Comparison of ENCODE assay signal across 26 cellular contexts in genomic region chr3:75078290-75078689, GRCh38.
"Had no signal": no experiment of that assay in that cellular context is flagged by ENCODE, and none has a peak within 500 bp of the region (broad histone marks: within the 10 kb centered on the region; RNA-seq: fewer than 3 reads in every experiment).

No MANE protein-coding gene starts in this region.

- DNase-seq: colonic mucosa; cortex of kidney; effector CD8-positive, alpha-beta T cell; effector memory CD8-positive, alpha-beta T cell; endodermal cell; erythroblast; esophagus squamous epithelium; foreskin fibroblast; foreskin melanocyte; gastrocnemius medialis; glutamatergic neuron; head of caudate nucleus; heart right ventricle; hippocampal formation; left cardiac atrium; left lung; left ventricle myocardium superior; lower lobe of right lung; mesenchymal stem cell; mucosa of descending colon; naive B cell had no signal

- H3K27me3 ChIP-seq: colonic mucosa, esophagus squamous epithelium, gastrocnemius medialis, heart right ventricle, left lung had no signal

- H3K4me3 ChIP-seq: colonic mucosa, esophagus squamous epithelium, gastrocnemius medialis, heart right ventricle, left lung, lower lobe of right lung, mucosa of descending colon had no signal

- ATAC-seq: effector memory CD8-positive, alpha-beta T cell; esophagus mucosa; gastrocnemius medialis; heart right ventricle; left cardiac atrium; left lung; left ventricle myocardium superior; lower lobe of right lung; mucosa of descending colon had no signal

- H3K9me3 ChIP-seq: colonic mucosa, esophagus squamous epithelium, gastrocnemius medialis, left lung, lower lobe of right lung, mucosa of descending colon had no signal

- FAIRE-seq: endometrium, islet of Langerhans, keratinocyte had no signal

- H3K4me1 ChIP-seq: colonic mucosa, esophagus squamous epithelium, gastrocnemius medialis, heart right ventricle, left lung, lower lobe of right lung had no signal

- H3K27ac ChIP-seq: colonic mucosa, epithelial cell of prostate, esophagus squamous epithelium, gastrocnemius medialis, heart right ventricle, left lung, lower lobe of right lung had no signal

- H3K36me3 ChIP-seq: colonic mucosa, esophagus squamous epithelium, gastrocnemius medialis, heart right ventricle, left lung, lower lobe of right lung had no signal
